Comparison of ENCODE assay signal across 8 cellular contexts in genomic region chr5:160467555-160468418, GRCh38. TPM values are rescaled to one million over a fixed set of nuclear protein-coding genes. Genes with fewer than 3 reads are reported as not detected.
DNase-seq lines count a peak whose midpoint lies in the region; ATAC-seq and TF ChIP-seq lines count a peak whose summit lies in the region.

No MANE protein-coding gene starts in this region.

- H3K4me1 Mint-ChIP-seq in nephron: peaks cover 40% of the 10 kb centered on the region

- no peaks in the 10 kb centered on the region for H3K9me3 Mint-ChIP-seq in nephron

- H3K9me3 ChIP-seq in esophagus (ENCODE audit: control insufficient read depth in 2 of 2, insufficient read depth in 1 of 2, low read depth in 1 of 2, low read length in 1 of 2): no peaks in the 10 kb centered on the region

- H3K27ac Mint-ChIP-seq in nephron: peak overlapping the region; percentile 82 to 94 (median 88)

- peak; percentile 86 for DNase-seq in GF-D8 (lab: John Stamatoyannopoulos, UW)
- DNase-seq in NAMALWA (ENCODE audit: low spot score): peak; percentile 86
- peak; percentile 90 for DNase-seq in activated CD8-positive, alpha-beta memory T cell treated with anti-CD3 and anti-CD28 coated beads, Interleukin-2, amount 50 U/mL, for 48 hours
- DNase-seq in stromal cell of bone marrow (ENCODE audit: low read depth): peak; percentile 42
- DNase-seq in NCI-H748 (lab: John Stamatoyannopoulos, UW; ENCODE audit: unreplicated experiment): no peak

- H3K27me3 ChIP-seq in esophagus (ENCODE audit: control insufficient read depth in 1 of 2, insufficient read depth in 2 of 2, low read length in 2 of 2): no peaks in the 10 kb centered on the region

- TF ChIP-seq CTCF in nephron (IDR thresholded peaks at IDR 0.05; ENCODE audit: unreplicated experiment in 3 of 3): no peak

- H3K27ac ChIP-seq in esophagus (ENCODE audit: low read depth in 2 of 2, low read length in 1 of 2): peak overlapping the region; percentile 21 to 47

- WGBS in esophagus, 2 donors: 17 to 18% methylated on average over 31 of the region's 31 CpGs

- ATAC-seq in GM21825 (IDR thresholded peaks at IDR 0.05; ENCODE audit: unreplicated experiment): peak; percentile 90

- H3K4me3 Mint-ChIP-seq in nephron: peak overlapping the region; percentile 48 to 80 (median 74)

- peak overlapping the region; percentile 33 to 40 for H3K4me3 ChIP-seq in esophagus (ENCODE audit: low read depth in 1 of 2, low read length in 2 of 2)

- H3K4me1 ChIP-seq in esophagus (ENCODE audit: control insufficient read depth in 2 of 2, insufficient read depth in 2 of 2, low read length in 1 of 2): peaks cover 0 to 7% of the 10 kb centered on the region in 2 donors

- H3K36me3 ChIP-seq in esophagus (ENCODE audit: control insufficient read depth in 2 of 2, insufficient read depth in 2 of 2, low read length in 1 of 2): no peaks in the 10 kb centered on the region

- no peaks in the 10 kb centered on the region for H3K36me3 Mint-ChIP-seq in nephron (ENCODE audit: low read depth)

- H3K27me3 Mint-ChIP-seq in nephron (ENCODE audit: low read depth): peaks cover 4% of the 10 kb centered on the region

RNA-seq across cellular contexts. Expression of gene PTTG1, which starts 46.1 kb away (rescaled TPM):
- 100 to 1,000 TPM in 1 of 2 donors, 10 to 100 TPM in 1; 96.5 to 118 TPM for polyA plus RNA-seq in esophagus

RNA-seq across cellular contexts. Expression of gene SLU7, which starts 48.9 kb away (rescaled TPM):
- polyA plus RNA-seq in esophagus: 10 to 100 TPM; 22.8 to 23.9 TPM
